ENCODE assay signal across 8 cellular contexts in genomic region chr10:112184052-112184371, GRCh38. TPM values are rescaled to one million over a fixed set of nuclear protein-coding genes. Genes with fewer than 3 reads are reported as not detected.
DNase-seq lines count a peak whose midpoint lies in the region; ATAC-seq and TF ChIP-seq lines count a peak whose summit lies in the region.

No MANE protein-coding gene starts in this region.

- H3K36me3 ChIP-seq in SJCRH30 = peaks cover 8% of the 10 kb centered on the region; the same call in 1 of the 2 replicates
- H3K36me3 ChIP-seq in esophagus squamous epithelium = peaks cover 0 to 19% (median 0%) of the 10 kb centered on the region in 3 donors
- peaks cover 0 to 25% of the 10 kb centered on the region in 2 donors for H3K36me3 ChIP-seq in psoas muscle (ENCODE audit: insufficient read depth in 1 of 2, low read depth in 1 of 2)

- H3K4me1 ChIP-seq in SJCRH30 (no peaks in the 10 kb centered on the region), esophagus squamous epithelium (peaks cover 0 to 25% (median 5%) of the 10 kb centered on the region in 3 donors), psoas muscle (peaks cover 13% of the 10 kb centered on the region)

- intact Hi-C loops in esophagus squamous epithelium (cut with DNase I) (no loop called here), psoas muscle (cut with DNase I) (loop anchor here (5.0 to 10.0 kb wide), 4 partner anchors 118 to 263 kb away; partner anchors contain the start of genes VTI1A (in 2 of the 2) and ZDHHC6 (in 2 of the 2))

- H3K27ac ChIP-seq in SJCRH30 = peak overlapping the region; percentile 64
- H3K27ac ChIP-seq in esophagus squamous epithelium = peak overlapping the region; percentile 80 to 86 (median 81)
- H3K27ac ChIP-seq in psoas muscle = peak overlapping the region; percentile 92

- peak overlapping the region; percentile 75 for H3K4me3 ChIP-seq in SJCRH30
- peak overlapping the region; percentile 64 to 89 (median 81) for H3K4me3 ChIP-seq in esophagus squamous epithelium
- peak overlapping the region; percentile 73 for H3K4me3 ChIP-seq in psoas muscle

- DNase-seq in GM10266 (ENCODE audit: extremely low spot score) (peak; percentile 14), SJCRH30 (no peak), esophagus squamous epithelium (lab: John Stamatoyannopoulos, UW) (no peak), psoas muscle (no peak), NCI-H128 (lab: John Stamatoyannopoulos, UW; ENCODE audit: unreplicated experiment) (no peak), amygdala (lab: John Stamatoyannopoulos, UW) (no peak), HT-29 (ENCODE audit: low spot score) (no peak)

- H3K27me3 ChIP-seq in SJCRH30 (no peaks in the 10 kb centered on the region), esophagus squamous epithelium (no peaks in the 10 kb centered on the region), psoas muscle (ENCODE audit: insufficient read depth in 3 of 3, low read length in 2 of 3) (no peaks in the 10 kb centered on the region)

- 5 to 11% methylated on average over 5 of the region's 5 CpGs for WGBS in esophagus squamous epithelium, 2 donors
- 7 to 10% (median 8%) methylated on average over 5 of the region's 5 CpGs for WGBS in psoas muscle, 3 donors

- no peak for TF ChIP-seq POLR2A in esophagus squamous epithelium (IDR thresholded peaks at IDR 0.05)

- TF ChIP-seq CTCF in GM10266 (IDR thresholded peaks at IDR 0.05; ENCODE audit: control insufficient read depth, insufficient read depth, low read depth, missing control alignments) (no peak), esophagus squamous epithelium (IDR thresholded peaks at IDR 0.05) (no peak), psoas muscle (IDR thresholded peaks at IDR 0.05) (no peak)

- no peak for ATAC-seq in psoas muscle
- ATAC-seq in HG03442 (IDR thresholded peaks at IDR 0.05; ENCODE audit: unreplicated experiment) = no peak

- H3K9me3 ChIP-seq in SJCRH30 (replicated peaks) (no peaks in the 10 kb centered on the region), esophagus squamous epithelium (no peaks in the 10 kb centered on the region), psoas muscle (peaks cover 5% of the 10 kb centered on the region)

RNA-seq across cellular contexts. Expression of gene GPAM, which starts 0.4 kb away (rescaled TPM):
- 22.7 and 23.7 TPM in 2 replicates for total RNA-seq in SJCRH30 (2014; rRNA removed; shearing (Covaris generic))
- 1 to 10 TPM; 2.4 to 4.4 (median 4.1) TPM for total RNA-seq in esophagus squamous epithelium
- total RNA-seq in psoas muscle = 10 to 100 TPM; 10.2 to 20.1 (median 12.6) TPM
- polyA plus RNA-seq in psoas muscle = 10 to 100 TPM in 1 of 3 donors, 1 to 10 TPM in 2; 3.2 to 11.9 (median 9.1) TPM
- total RNA-seq in HT-29 (2014; rRNA removed; shearing (Covaris generic)) = 2.3 and 3.4 TPM in 2 replicates
